ENCODE assay signal across 7 cellular contexts in the genomic region with DNA sequence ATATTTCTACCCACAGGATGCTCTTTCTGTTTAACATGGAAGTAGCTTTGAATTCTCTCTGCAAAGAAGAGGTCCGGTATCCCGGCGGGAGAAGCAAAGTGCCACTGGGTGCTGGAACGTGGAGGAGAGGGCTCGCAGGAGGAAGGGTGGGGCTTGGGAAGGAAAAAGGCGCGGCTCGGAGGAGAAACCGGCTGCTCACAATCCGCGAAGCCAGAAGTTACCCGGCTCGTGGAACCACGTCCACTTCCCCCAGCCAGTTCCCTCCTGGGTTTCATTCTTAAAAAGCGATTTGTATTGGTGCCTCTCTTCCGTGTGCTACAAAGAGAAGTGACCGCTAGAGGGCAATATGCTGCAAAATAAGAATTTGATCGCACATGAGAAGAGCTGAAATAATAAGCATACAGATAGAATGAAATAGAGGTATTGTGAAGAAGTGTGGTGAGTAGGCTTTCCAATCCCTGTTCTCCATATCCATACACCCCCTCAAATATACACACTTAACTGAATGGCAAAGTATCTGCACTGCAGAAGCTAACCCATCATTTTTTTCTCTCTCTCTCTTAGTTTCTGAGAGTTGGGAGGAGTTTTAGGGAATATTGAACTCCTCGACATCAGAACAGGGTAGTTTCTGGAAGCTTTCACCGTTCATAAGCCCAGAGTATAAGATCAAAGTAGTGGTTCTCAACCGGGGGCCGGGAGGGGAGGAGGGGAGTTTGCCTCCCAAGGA. TPM values are rescaled to one million over a fixed set of nuclear protein-coding genes. Genes with fewer than 3 reads are reported as not detected.
A peak's percentile ranks its signal among the peaks of the same experiment; 100 is the strongest.
DNase-seq lines count a peak whose midpoint lies in the region; ATAC-seq and TF ChIP-seq lines count a peak whose summit lies in the region.

No MANE protein-coding gene starts in this region.

- DNase-seq in GM13976 (ENCODE audit: low spot score) (peak; percentile 80), NCI-H1436 treated with DMSO at 0.1 percent for 48 hours (lab: John Stamatoyannopoulos, UW) (peak; percentile 85), T-cell (peak; percentile 8 to 62 (median 28)), astrocyte of the cerebellum (ENCODE audit: low read depth) (peak; percentile 87), hepatic stellate cell (ENCODE audit: low spot score) (peak; percentile 60), pulmonary artery endothelial cell (ENCODE audit: low read depth, low spot score) (peak; percentile 49)

- peak overlapping the region; percentile 53 for H3K4me3 ChIP-seq in astrocyte of the cerebellum (ENCODE audit: low read depth, low read length)

- POLR2A ChIA-PET in T-cell (lab: Charles Lee) = no interaction called here

- H3K27ac Mint-ChIP-seq in T-cell = peak overlapping the region in 1 of 2 donors; percentile 46

- H3K36me3 Mint-ChIP-seq in T-cell = no peaks in the 10 kb centered on the region

- no peaks in the 10 kb centered on the region for H3K9me3 Mint-ChIP-seq in T-cell

- TF ChIP-seq CTCF in GM13976 (IDR thresholded peaks at IDR 0.05; ENCODE audit: borderline replicate concordance, control extremely low read depth, extremely low read depth, insufficient read depth, missing control alignments) = peak; percentile 74
- TF ChIP-seq CTCF in astrocyte of the cerebellum (IDR thresholded peaks at IDR 0.05; ENCODE audit: low read depth, low read length, missing control alignments) = peak; percentile 75

- peaks cover 0 to 6% of the 10 kb centered on the region in 2 donors for H3K27me3 Mint-ChIP-seq in T-cell

- ATAC-seq in HG02885 (IDR thresholded peaks at IDR 0.05; ENCODE audit: poor library complexity, unreplicated experiment) (peak; percentile 93), T-cell (replicated peaks in 1 of 4) (peak; percentile 74 to 96 (median 86))

- CTCF ChIA-PET in T-cell (lab: Charles Lee) = interaction anchor here (0.6 to 10.0 kb wide), 38 partner anchors 7 to 1298 kb away, joined by 3 to 105 read pairs (median 4); no protein-coding TSS in a partner anchor

- H3K4me3 Mint-ChIP-seq in T-cell = peak overlapping the region; percentile 84 to 88 (median 86)

- in situ Hi-C loops in GM13976 (cut with MboI; ENCODE audit: low sequenced_read_pairs, unreplicated experiment) = loop anchor here (10.0 kb wide), 1 partner anchor 478 kb away; no protein-coding TSS in a partner anchor
- in situ Hi-C loops in astrocyte of the cerebellum (cut with HindIII; ENCODE audit: low sequenced_read_pairs) = loop anchor here (5.0 kb wide), 1 partner anchor 165 kb away; no protein-coding TSS in a partner anchor

- H3K4me1 Mint-ChIP-seq in T-cell = peaks cover 24 to 30% (median 27%) of the 10 kb centered on the region in 3 donors

RNA-seq across cellular contexts. Expression of a gene that starts 31.1 kb away (rescaled TPM):
- not detected for total RNA-seq in T-cell
- total RNA-seq in pulmonary artery endothelial cell = 0.33 and 0.63 TPM in 2 replicates

Comparison
In these comparisons a context has a peak if more than half of its experiments do, and no peak if none do; other contexts are left out.
1. Peak in every context shown above with its lines: DNase-seq, ATAC-seq and H3K4me3 ChIP-seq.
2. DNase-seq: peak in every context shown above with its lines; median percentile 87 in astrocyte of the cerebellum; 85 in NCI-H1436 treated with DMSO at 0.1 percent for 48 hours; 80 in GM13976; 60 in hepatic stellate cell; 49 in pulmonary artery endothelial cell; 28 in T-cell.